ENCODE assay signal across 35 cellular contexts in genomic region chr12:109218996-109219395, GRCh38.
"Had no signal": no experiment of that assay in that cellular context is flagged by ENCODE, and none has a peak within 500 bp of the region (broad histone marks: within the 10 kb centered on the region; RNA-seq: fewer than 3 reads in every experiment).

No MANE protein-coding gene starts in this region.

- H3K27me3 ChIP-seq: MG63 had no signal

- H3K9me3 ChIP-seq: MG63 had no signal

- H3K36me3 ChIP-seq: MG63 had no signal

- DNase-seq: Karpas-422, Kasumi-1, MG63, MM.1S, MV-4-11, NCI-H1048, NCI-H1092, NCI-H1092 treated with DMSO at 0.1 percent for 48 hours, NCI-H1105, NCI-H1105 treated with DMSO at 0.1 percent for 48 hours, NCI-H1417, NCI-H1417 treated with DMSO at 0.1 percent for 48 hours, NCI-H1436, NCI-H1436 treated with DMSO at 0.1 percent for 48 hours, NCI-H146, NCI-H1694, NCI-H1694 treated with DMSO at 0.1 percent for 48 hours, NCI-H187, NCI-H187 treated with DMSO at 0.1 percent for 48 hours, NCI-H1930, NCI-H2029, NCI-H2029 treated with DMSO at 0.1 percent for 48 hours, NCI-H2081, NCI-H2081 treated with DMSO at 0.1 percent for 48 hours, NCI-H2107, NCI-H2171, NCI-H2171 treated with DMSO at 0.1 percent for 48 hours, NCI-H2227 treated with DMSO at 0.1 percent for 48 hours, NCI-H226, NCI-H345, NCI-H446, NCI-H446 treated with DMSO at 0.1 percent for 48 hours, NCI-H510A, NCI-H510A treated with DMSO at 0.1 percent for 48 hours had no signal

- H3K4me3 ChIP-seq: MG63 had no signal

- H3K27ac ChIP-seq: KMS-11 had no signal

- H3K4me2 ChIP-seq: KMS-11 had no signal

- H3K9ac ChIP-seq: KMS-11 had no signal
